ENCODE assay signal across 1 cellular context in genomic region chr13:92721610-92722009, GRCh38.
TF ChIP-seq lines count a peak whose summit lies in the region.

No MANE protein-coding gene starts in this region.

TF ChIP-seq in HEK293, 187 proteins besides CTCF, POLR2A, EP300 and RAD21 (continued from another document):
- TF ChIP-seq AEBP2 (tag by site-specific recombination; IDR thresholded peaks at IDR 0.05; ENCODE audit: borderline replicate concordance) (no peak), ZNF596 (tag by site-specific recombination; IDR thresholded peaks at IDR 0.05) (no peak), PRDM4 (tag by site-specific recombination; IDR thresholded peaks at IDR 0.05) (no peak), SCRT1 (tag by site-specific recombination; IDR thresholded peaks at IDR 0.05; ENCODE audit: borderline replicate concordance) (no peak)
